Comparison of ENCODE assay signal across 13 cellular contexts in the genomic region with DNA sequence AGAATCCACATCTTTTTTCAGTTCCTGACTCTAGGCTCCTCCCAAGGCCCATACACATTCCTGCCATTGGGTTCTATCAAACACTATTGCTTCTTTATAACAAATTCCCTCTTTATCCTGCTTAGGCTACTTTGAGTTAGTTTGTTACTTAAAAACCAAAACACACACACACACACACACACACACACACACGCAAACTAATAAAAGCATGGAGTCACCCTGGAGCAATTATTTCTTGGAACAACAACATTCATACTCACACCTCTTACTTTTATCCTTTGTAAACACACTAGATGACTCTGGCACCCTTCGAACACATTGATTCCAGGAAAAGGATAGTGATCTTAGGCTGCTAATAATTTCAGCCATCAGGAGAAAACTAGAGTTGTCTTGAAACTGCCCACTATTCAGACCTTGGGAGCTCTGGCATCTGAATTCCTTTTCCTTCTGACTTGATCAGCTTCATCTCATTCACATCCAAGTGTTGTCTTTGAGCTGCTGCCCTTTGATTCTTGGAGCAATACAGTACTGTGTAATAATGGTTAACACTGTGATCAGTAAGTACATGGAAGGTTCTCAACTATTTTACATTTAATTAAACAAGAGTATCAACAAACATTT. TPM values are rescaled to one million over a fixed set of nuclear protein-coding genes. Genes with fewer than 3 reads are reported as not detected.
DNase-seq lines count a peak whose midpoint lies in the region; ATAC-seq and TF ChIP-seq lines count a peak whose summit lies in the region.
"Had no signal": no experiment of that assay in that cellular context is flagged by ENCODE, and none has a peak within 500 bp of the region (broad histone marks: within the 10 kb centered on the region; RNA-seq: fewer than 3 reads in every experiment).

No MANE protein-coding gene starts in this region.

- H3K9me3 ChIP-seq in duodenal mucosa (ENCODE audit: control insufficient read depth in 1 of 2, low read length in 2 of 2): no peaks in the 10 kb centered on the region
- H3K9me3 ChIP-seq in aorta (ENCODE audit: control insufficient read depth, low read length): no peaks in the 10 kb centered on the region
- H3K9me3 ChIP-seq: BE2C had no signal

- H3K9me3 Mint-ChIP-seq in natural killer cell: no peaks in the 10 kb centered on the region
- H3K9me3 Mint-ChIP-seq in natural killer cell treated with Interleukin-12 subunit alpha and Interleukin-12 subunit beta and Interleukin-15 and Interleukin-18, amount 100 ng/mL, for 72 hours: no peaks in the 10 kb centered on the region
- no peaks in the 10 kb centered on the region for H3K9me3 Mint-ChIP-seq in mesothelial cell of epicardium
- H3K9me3 Mint-ChIP-seq: central memory CD8-positive, alpha-beta T cell had no signal

- H3K27me3 Mint-ChIP-seq in natural killer cell (ENCODE audit: low read depth in 2 of 2) (peaks cover 0 to 3% of the 10 kb centered on the region in 2 donors), mesothelial cell of epicardium (ENCODE audit: low read depth) (no peaks in the 10 kb centered on the region)
- peaks cover 0 to 4% of the 10 kb centered on the region in 2 donors for H3K27me3 Mint-ChIP-seq in natural killer cell treated with Interleukin-12 subunit alpha and Interleukin-12 subunit beta and Interleukin-15 and Interleukin-18, amount 100 ng/mL, for 72 hours
- H3K27me3 Mint-ChIP-seq: central memory CD8-positive, alpha-beta T cell had no signal

- H3K27me3 ChIP-seq in duodenal mucosa (ENCODE audit: control insufficient read depth in 1 of 2, insufficient read depth in 2 of 2, low read length in 2 of 2): no peaks in the 10 kb centered on the region
- H3K27me3 ChIP-seq in aorta (ENCODE audit: control insufficient read depth in 1 of 2, insufficient read depth in 2 of 2, low read length in 1 of 2): no peaks in the 10 kb centered on the region
- H3K27me3 ChIP-seq: BE2C had no signal

- TF ChIP-seq CTCF in natural killer cell (IDR thresholded peaks at IDR 0.05) (no peak), mesothelial cell of epicardium (IDR thresholded peaks at IDR 0.05; ENCODE audit: unreplicated experiment) (no peak)

- peak overlapping the region; percentile 1 for H3K27ac ChIP-seq in duodenal mucosa (ENCODE audit: low read depth, low read length)
- H3K27ac ChIP-seq in aorta (ENCODE audit: low read depth in 1 of 2, low read length in 2 of 2): peak overlapping the region; percentile 5 to 63

- H3K27ac Mint-ChIP-seq in natural killer cell: peak overlapping the region in 1 of 2 donors; percentile 41
- H3K27ac Mint-ChIP-seq in natural killer cell treated with Interleukin-12 subunit alpha and Interleukin-12 subunit beta and Interleukin-15 and Interleukin-18, amount 100 ng/mL, for 72 hours: no peak overlapping the region
- H3K27ac Mint-ChIP-seq in mesothelial cell of epicardium: peak overlapping the region; percentile 96

- H3K4me1 Mint-ChIP-seq in natural killer cell (peaks cover 13 to 14% of the 10 kb centered on the region in 2 donors), mesothelial cell of epicardium (peaks cover 24% of the 10 kb centered on the region)
- H3K4me1 Mint-ChIP-seq in natural killer cell treated with Interleukin-12 subunit alpha and Interleukin-12 subunit beta and Interleukin-15 and Interleukin-18, amount 100 ng/mL, for 72 hours (ENCODE audit: low read depth in 2 of 2): peaks cover 4 to 6% of the 10 kb centered on the region in 2 donors

- intact Hi-C loops in natural killer cell (cut with micrococcal nuclease): no loop called here
- intact Hi-C loops in aorta (cut with DNase I): no loop called here

- no peak for DNase-seq in natural killer cell
- no peak for DNase-seq in natural killer cell treated with Interleukin-12 subunit alpha and Interleukin-12 subunit beta and Interleukin-15 and Interleukin-18, amount 100 ng/mL, for 72 hours (ENCODE audit: low spot score)
- no peak for DNase-seq in mesothelial cell of epicardium (ENCODE audit: low spot score in 2 of 2, unreplicated experiment in 2 of 2)
- no peak for DNase-seq in aorta
- DNase-seq in SW480 (ENCODE audit: low spot score): no peak
- DNase-seq: activated CD4-positive, alpha-beta T cell treated with anti-CD3 and anti-CD28 coated beads, Interleukin-2, amount 50 U/mL, for 48 hours; BE2C had no signal

- H3K4me1 ChIP-seq in duodenal mucosa (ENCODE audit: control insufficient read depth in 1 of 2, insufficient read depth in 2 of 2, low read length in 2 of 2) (peaks cover 0 to 5% of the 10 kb centered on the region in 2 donors), aorta (ENCODE audit: control insufficient read depth in 1 of 2, insufficient read depth in 2 of 2, low read length in 2 of 2) (peaks cover 0 to 4% of the 10 kb centered on the region in 2 donors)

- ATAC-seq in natural killer cell (no peak), aorta (ENCODE audit: low FRiP score) (no peak), GM21390 (IDR thresholded peaks at IDR 0.05; ENCODE audit: unreplicated experiment) (no peak), GM19463 (IDR thresholded peaks at IDR 0.05; ENCODE audit: unreplicated experiment) (no peak)
- no peak for ATAC-seq in natural killer cell treated with Interleukin-12 subunit alpha and Interleukin-12 subunit beta and Interleukin-15 and Interleukin-18, amount 100 ng/mL, for 72 hours
- ATAC-seq: HCT116 had no signal

- H3K36me3 Mint-ChIP-seq in natural killer cell (no peaks in the 10 kb centered on the region), mesothelial cell of epicardium (no peaks in the 10 kb centered on the region)
- peaks cover 8% of the 10 kb centered on the region for H3K36me3 Mint-ChIP-seq in natural killer cell treated with Interleukin-12 subunit alpha and Interleukin-12 subunit beta and Interleukin-15 and Interleukin-18, amount 100 ng/mL, for 72 hours

- 54 to 57% methylated on average over 2 of the region's 2 CpGs for WGBS in aorta, 2 donors

- H3K4me3 Mint-ChIP-seq in natural killer cell (peak overlapping the region; percentile 18), mesothelial cell of epicardium (no peak overlapping the region)
- H3K4me3 Mint-ChIP-seq in natural killer cell treated with Interleukin-12 subunit alpha and Interleukin-12 subunit beta and Interleukin-15 and Interleukin-18, amount 100 ng/mL, for 72 hours: no peak overlapping the region
- H3K4me3 Mint-ChIP-seq: central memory CD8-positive, alpha-beta T cell had no signal

- no peak overlapping the region for H3K4me3 ChIP-seq in duodenal mucosa (ENCODE audit: low read depth in 1 of 2, low read length in 2 of 2)
- H3K4me3 ChIP-seq in aorta (ENCODE audit: low read length in 2 of 2): no peak overlapping the region
- H3K4me3 ChIP-seq: lung had no signal

- no peak overlapping the region for H3K9ac ChIP-seq in duodenal mucosa (ENCODE audit: low read depth in 1 of 2, low read length in 2 of 2)

- no peaks in the 10 kb centered on the region for H3K36me3 ChIP-seq in duodenal mucosa (ENCODE audit: control insufficient read depth in 1 of 2, insufficient read depth in 2 of 2, low read length in 2 of 2)
- no peaks in the 10 kb centered on the region for H3K36me3 ChIP-seq in aorta (ENCODE audit: control insufficient read depth in 1 of 2, insufficient read depth in 2 of 2, low read length in 1 of 2)
- H3K36me3 ChIP-seq: BE2C had no signal

RNA-seq across cellular contexts. Expression of gene SEC22B, which starts 2.6 kb away (rescaled TPM):
- total RNA-seq in natural killer cell (10 to 100 TPM; 30.5 to 39.7 (median 30.8) TPM), mesothelial cell of epicardium (39.8 to 42.3 TPM (median 40.2 TPM) in 3 replicates), aorta (10 to 100 TPM; 34.2 to 39.7 TPM)
- 10 to 100 TPM; 23.9 to 29.7 TPM for total RNA-seq in natural killer cell treated with Interleukin-12 subunit alpha and Interleukin-12 subunit beta and Interleukin-15 and Interleukin-18, amount 100 ng/mL, for 72 hours
- 10 to 100 TPM; 23.7 to 26.6 TPM for polyA plus RNA-seq in aorta
